1 cellular context compared by ENCODE assay signal in genomic region chr17:38469875-38470274, GRCh38.
TF ChIP-seq lines count a peak whose summit lies in the region.

No MANE protein-coding gene starts in this region.

TF ChIP-seq in WTC11, 78 proteins besides CTCF, POLR2A, EP300 and RAD21 (continued from another document):
- TF ChIP-seq STAT6 (CRISPR knock-in tag; conservative IDR thresholded peaks at IDR 0.05; ENCODE audit: low read depth): no peak
